In genomic region chr1:172394811-172395210, GRCh38 we compare ENCODE assay signal across 1 cellular context.
TF ChIP-seq lines count a peak whose summit lies in the region.

No MANE protein-coding gene starts in this region.

TF ChIP-seq in GM23338, 12 proteins besides CTCF, POLR2A, EP300 and RAD21 (continued from another document):
- TF ChIP-seq REST (IDR thresholded peaks at IDR 0.05; ENCODE audit: unreplicated experiment) = no peak
- no peak for TF ChIP-seq POLR2AphosphoS5 (IDR thresholded peaks at IDR 0.05; ENCODE audit: low read depth)
- no peak for TF ChIP-seq ZNF114 (CRISPR knock-in tag; IDR thresholded peaks at IDR 0.05)
- no peak for TF ChIP-seq EZH2phosphoT487 (IDR thresholded peaks at IDR 0.05; ENCODE audit: unreplicated experiment)
- TF ChIP-seq ETS1 (IDR thresholded peaks at IDR 0.05) = no peak
- no peak for TF ChIP-seq NANOG (IDR thresholded peaks at IDR 0.05; ENCODE audit: borderline replicate concordance)
- no peak for TF ChIP-seq EZH2 (IDR thresholded peaks at IDR 0.05; ENCODE audit: low read depth, unreplicated experiment)
